Comparison of ENCODE assay signal across 33 cellular contexts in the genomic region with DNA sequence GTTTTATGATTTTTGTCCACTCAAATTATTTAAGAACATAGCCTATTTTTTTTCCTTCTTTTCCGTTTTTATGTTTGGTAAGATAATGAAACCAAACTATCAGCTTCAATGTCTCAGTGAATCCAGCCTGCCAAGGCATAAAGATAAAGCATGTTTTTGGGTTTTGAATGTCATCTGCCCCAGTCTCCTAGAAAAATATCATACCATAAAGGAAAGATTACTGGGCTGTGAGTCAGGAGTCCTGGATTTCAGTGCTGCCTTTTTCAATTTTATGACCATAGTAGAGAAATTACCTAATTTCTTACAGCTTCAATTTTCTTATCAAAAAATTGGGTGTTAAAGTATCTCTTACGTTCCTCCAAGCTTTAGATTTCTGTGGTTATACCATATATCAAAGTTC.
A peak's percentile ranks its signal among the peaks of the same experiment; 100 is the strongest.
DNase-seq lines count a peak whose midpoint lies in the region; ATAC-seq, FAIRE-seq and TF ChIP-seq lines count a peak whose summit lies in the region.
"Had no signal": no experiment of that assay in that cellular context is flagged by ENCODE, and none has a peak within 500 bp of the region (broad histone marks: within the 10 kb centered on the region; RNA-seq: fewer than 3 reads in every experiment).

No MANE protein-coding gene starts in this region.

- peak overlapping the region; percentile 71 for H3K27ac Mint-ChIP-seq in glutamatergic neuron (ENCODE audit: unreplicated experiment)
- H3K27ac Mint-ChIP-seq in effector memory CD8-positive, alpha-beta T cell: no peak overlapping the region
- H3K27ac Mint-ChIP-seq: activated T-cell treated with anti-CD3 and anti-CD28 coated beads, Interleukin-2, amount 50 U/mL, for 24 hours; CD14-positive monocyte; stimulated activated naive B cell treated with anti-CD40 and anti-IgM and Interleukin-4, amounts not matched to agents 10 μg/mL and 1 μg/mL and 100 μg/mL, for 72 hours had no signal

- no peaks in the 10 kb centered on the region for H3K9me1 ChIP-seq in K562 (ENCODE audit: control insufficient read depth, insufficient read depth, low read length)

- POLR2A ChIA-PET in K562 (lab: Yijun Ruan, JAX): no interaction called here

- TF ChIP-seq RAD21 in K562 (CRISPR knock-in tag; conservative IDR thresholded peaks at IDR 0.05 in 1 of 2, IDR thresholded peaks at IDR 0.05 in 1 of 2): no peak

- TF ChIP-seq EP300 in K562 (IDR thresholded peaks at IDR 0.05; ENCODE audit: low read length): no peak
- TF ChIP-seq EP300 in esophagus muscularis mucosa (IDR thresholded peaks at IDR 0.05): no peak

- peak overlapping the region; percentile 63 for H3K4me3 Mint-ChIP-seq in glutamatergic neuron (ENCODE audit: unreplicated experiment)
- no peak overlapping the region for H3K4me3 Mint-ChIP-seq in effector memory CD8-positive, alpha-beta T cell
- H3K4me3 Mint-ChIP-seq: activated T-cell treated with anti-CD3 and anti-CD28 coated beads, Interleukin-2, amount 50 U/mL, for 24 hours; CD14-positive monocyte; nephron progenitor cell; stimulated activated naive B cell treated with anti-CD40 and anti-IgM and Interleukin-4, amounts not matched to agents 10 μg/mL and 1 μg/mL and 100 μg/mL, for 72 hours had no signal

- 13% methylated on average over 2 of the region's 2 CpGs for WGBS in K562 (ENCODE audit: insufficient coverage, low coverage, missing lambda C conversion rate)
- 74% methylated on average over 2 of the region's 2 CpGs for WGBS in esophagus muscularis mucosa

- no peak for ATAC-seq in K562
- ATAC-seq in effector memory CD8-positive, alpha-beta T cell (replicated peaks): no peak
- ATAC-seq in HG03108 (IDR thresholded peaks at IDR 0.05; ENCODE audit: unreplicated experiment): no peak
- ATAC-seq: HepG2; mucosa of descending colon; stimulated activated naive B cell treated with anti-CD40 and anti-IgM and Interleukin-4, amounts not matched to agents 10 μg/mL and 1 μg/mL and 100 μg/mL, for 72 hours had no signal

- TF ChIP-seq CTCF in K562 (IDR thresholded peaks at IDR 0.05 in 2 of 3, conservative IDR thresholded peaks at IDR 0.05 in 1 of 3; ENCODE audit: insufficient read depth in 2 of 3, low read depth in 1 of 3, low read length in 3 of 3) (no peak), glutamatergic neuron (IDR thresholded peaks at IDR 0.05; ENCODE audit: partially characterized antibody, unreplicated experiment) (no peak), esophagus muscularis mucosa (IDR thresholded peaks at IDR 0.05) (no peak)

- H3K4me2 ChIP-seq in K562 (ENCODE audit: insufficient read depth, low read length): no peak overlapping the region

- H3K36me3 Mint-ChIP-seq in glutamatergic neuron (ENCODE audit: unreplicated experiment): no peaks in the 10 kb centered on the region
- H3K36me3 Mint-ChIP-seq in effector memory CD8-positive, alpha-beta T cell (ENCODE audit: insufficient read depth): no peaks in the 10 kb centered on the region
- H3K36me3 Mint-ChIP-seq: CD14-positive monocyte; stimulated activated naive B cell treated with anti-CD40 and anti-IgM and Interleukin-4, amounts not matched to agents 10 μg/mL and 1 μg/mL and 100 μg/mL, for 72 hours had no signal

- H3K9me3 ChIP-seq in K562 (replicated peaks; ENCODE audit: control insufficient read depth, insufficient read depth, low read depth, low read length) (no peaks in the 10 kb centered on the region), esophagus muscularis mucosa (no peaks in the 10 kb centered on the region)
- H3K9me3 ChIP-seq: adrenal gland, mucosa of descending colon, right atrium auricular region, testis, uterus had no signal

- BruUV-seq in K562 (replicated peaks; lab: Mats Ljungman, UMichigan): no TSS peak

- FAIRE-seq in K562 (lab: Jason Lieb, UNC): peak; percentile 58
- FAIRE-seq: HepG2, kidney, TTC549 had no signal

- intact Hi-C loops in K562 (cut with micrococcal nuclease): no loop called here
- intact Hi-C loops in esophagus muscularis mucosa (cut with DNase I): no loop called here

- no peak overlapping the region for H3K9ac ChIP-seq in K562 (ENCODE audit: insufficient read depth in 1 of 2, low read depth in 2 of 2, low read length in 2 of 2)
- H3K9ac ChIP-seq: parathyroid adenoma had no signal

- H3K4me3 ChIP-seq in K562: no peak overlapping the region
- H3K4me3 ChIP-seq in esophagus muscularis mucosa: no peak overlapping the region
- H3K4me3 ChIP-seq: cardiac muscle cell, mucosa of descending colon, right atrium auricular region, testis had no signal

- H2AFZ ChIP-seq in K562 (ENCODE audit: low read depth, low read length): peak overlapping the region; percentile 54; the same call in 1 of the 2 replicates
- H2AFZ ChIP-seq: parathyroid adenoma had no signal

- no peaks in the 10 kb centered on the region for H3K36me3 ChIP-seq in K562 (ENCODE audit: control insufficient read depth, insufficient read depth, low read length)
- H3K36me3 ChIP-seq in esophagus muscularis mucosa: no peaks in the 10 kb centered on the region
- H3K36me3 ChIP-seq: adrenal gland, cardiac muscle cell, right atrium auricular region, uterus had no signal

- CTCF ChIA-PET in K562 (lab: Yijun Ruan, JAX; ENCODE audit: low intra/inter-chr PET ratio): no interaction called here

- H3K27me3 Mint-ChIP-seq in glutamatergic neuron (ENCODE audit: unreplicated experiment): peaks cover 13% of the 10 kb centered on the region
- peaks cover 24 to 52% of the 10 kb centered on the region in 2 donors for H3K27me3 Mint-ChIP-seq in effector memory CD8-positive, alpha-beta T cell

- no peaks in the 10 kb centered on the region for H3K79me2 ChIP-seq in K562 (ENCODE audit: control insufficient read depth, insufficient read depth, low read length)
- H3K79me2 ChIP-seq: parathyroid adenoma had no signal

- H3K27ac ChIP-seq in K562 (ENCODE audit: extremely low read depth, low read depth, low read length) (no peak overlapping the region), esophagus muscularis mucosa (replicated peaks in 1 of 4) (no peak overlapping the region)
- H3K27ac ChIP-seq: cardiac muscle cell, HL-60, parathyroid adenoma, testis, uterus had no signal

- DNase-seq in AG20443 (ENCODE audit: low spot score): peak; percentile 38
- peak; percentile 29 for DNase-seq in LHCN-M2 (ENCODE audit: low read depth)
- no peak for DNase-seq in K562 (ENCODE audit: extremely low read depth in 1 of 4, low spot score in 3 of 4)
- DNase-seq in glutamatergic neuron: no peak
- DNase-seq in esophagus muscularis mucosa (ENCODE audit: extremely low spot score): no peak
- no peak for DNase-seq in effector memory CD8-positive, alpha-beta T cell
- no peak for DNase-seq in cerebellum (ENCODE audit: low spot score)
- DNase-seq: activated CD4-positive, alpha-beta T cell treated with anti-CD3 and anti-CD28 coated beads for 4 hours; activated CD8-positive, alpha-beta memory T cell treated with anti-CD3 and anti-CD28 coated beads for 24 hours; activated gamma-delta T cell treated with Interleukin-2 at 50 U/mL for 16 hours; activated T-cell treated with anti-CD3 and anti-CD28 coated beads, Interleukin-2, amount 50 U/mL, for 24 hours; adrenal gland; kidney; mucosa of descending colon; NCI-H1105; NCI-H2081 treated with DMSO at 0.1 percent for 48 hours; NCI-H446 treated with DMSO at 0.1 percent for 48 hours; nephron progenitor cell; NK-92 treated with Interleukin-12 subunit alpha and Interleukin-12 subunit beta, amount 100 ng/mL, for 24 hours; SHP77; stimulated activated CD4-positive, alpha-beta T cell treated with anti-CD3 and anti-CD28 coated beads, Interleukin-12 subunit alpha, Interleukin-12 subunit beta, amount 100 ng/mL, for 4 hours; stimulated activated CD4-positive, alpha-beta T cell treated with anti-CD3 and anti-CD28 coated beads, Interleukin-4, amount 100 ng/mL, for 24 hours; stimulated activated naive B cell treated with anti-CD40 and anti-IgM and Interleukin-4, amounts not matched to agents 10 μg/mL and 1 μg/mL and 100 μg/mL, for 72 hours; testis; uterus had no signal

- peaks cover 14% of the 10 kb centered on the region for H3K9me3 Mint-ChIP-seq in glutamatergic neuron (ENCODE audit: unreplicated experiment)
- no peaks in the 10 kb centered on the region for H3K9me3 Mint-ChIP-seq in effector memory CD8-positive, alpha-beta T cell
- H3K9me3 Mint-ChIP-seq: activated T-cell treated with anti-CD3 and anti-CD28 coated beads, Interleukin-2, amount 50 U/mL, for 24 hours; CD14-positive monocyte; nephron progenitor cell; stimulated activated naive B cell treated with anti-CD40 and anti-IgM and Interleukin-4, amounts not matched to agents 10 μg/mL and 1 μg/mL and 100 μg/mL, for 72 hours had no signal

- H3K27me3 ChIP-seq in K562 (ENCODE audit: control insufficient read depth in 2 of 2, insufficient read depth in 2 of 2, low read length in 2 of 2): no peaks in the 10 kb centered on the region
- H3K27me3 ChIP-seq in esophagus muscularis mucosa: no peaks in the 10 kb centered on the region
- H3K27me3 ChIP-seq: adrenal gland, cardiac muscle cell, right atrium auricular region, testis, uterus had no signal

- H3K4me1 Mint-ChIP-seq in glutamatergic neuron (ENCODE audit: low read depth, unreplicated experiment): peaks cover 72% of the 10 kb centered on the region
- no peaks in the 10 kb centered on the region for H3K4me1 Mint-ChIP-seq in effector memory CD8-positive, alpha-beta T cell (ENCODE audit: low read depth in 2 of 2)
- H3K4me1 Mint-ChIP-seq: CD14-positive monocyte; nephron progenitor cell; stimulated activated naive B cell treated with anti-CD40 and anti-IgM and Interleukin-4, amounts not matched to agents 10 μg/mL and 1 μg/mL and 100 μg/mL, for 72 hours had no signal

- no peaks in the 10 kb centered on the region for H4K20me1 ChIP-seq in K562 (replicated peaks; ENCODE audit: control insufficient read depth, insufficient read depth, low read length)

- H3K4me1 ChIP-seq in K562 (replicated peaks in 1 of 2; ENCODE audit: control insufficient read depth in 2 of 2, insufficient read depth in 2 of 2, low read length in 2 of 2) (no peaks in the 10 kb centered on the region), esophagus muscularis mucosa (no peaks in the 10 kb centered on the region)
- H3K4me1 ChIP-seq: parathyroid adenoma, right atrium auricular region, testis, uterus had no signal

- TF ChIP-seq POLR2A in K562 (conservative IDR thresholded peaks at IDR 0.05) (no peak), esophagus muscularis mucosa (IDR thresholded peaks at IDR 0.05; ENCODE audit: low read depth) (no peak)

- in situ Hi-C loops in K562 (cut with MboI): no loop called here

TF ChIP-seq in K562, 482 proteins besides CTCF, POLR2A, EP300 and RAD21 (continues in another document):
- TF ChIP-seq L3MBTL2 (IDR thresholded peaks at IDR 0.05) (no peak), NFIX (CRISPR knock-in tag; IDR thresholded peaks at IDR 0.05; ENCODE audit: low read depth) (no peak), ZKSCAN1 (IDR thresholded peaks at IDR 0.05; ENCODE audit: low read depth, low read length) (no peak)
- TF ChIP-seq, protein P1, sequence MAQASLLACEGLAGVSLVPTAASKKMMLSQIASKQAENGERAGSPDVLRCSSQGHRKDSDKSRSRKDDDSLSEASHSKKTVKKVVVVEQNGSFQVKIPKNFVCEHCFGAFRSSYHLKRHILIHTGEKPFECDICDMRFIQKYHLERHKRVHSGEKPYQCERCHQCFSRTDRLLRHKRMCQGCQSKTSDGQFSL (CRISPR knock-in tag; IDR thresholded peaks at IDR 0.05): no peak
- TF ChIP-seq, protein P1 (tag; IDR thresholded peaks at IDR 0.05): no peak

Comparison
In these comparisons a context has a peak if more than half of its experiments do, and no peak if none do; other contexts are left out.
1. DNase-seq: peak in AG20443 (single experiment) and LHCN-M2 (single experiment); none in K562 (0 of 4), glutamatergic neuron (single experiment), esophagus muscularis mucosa (single experiment), effector memory CD8-positive, alpha-beta T cell (0 of 3) and cerebellum (single experiment).